ENCODE assay signal across 22 cellular contexts in the genomic region with DNA sequence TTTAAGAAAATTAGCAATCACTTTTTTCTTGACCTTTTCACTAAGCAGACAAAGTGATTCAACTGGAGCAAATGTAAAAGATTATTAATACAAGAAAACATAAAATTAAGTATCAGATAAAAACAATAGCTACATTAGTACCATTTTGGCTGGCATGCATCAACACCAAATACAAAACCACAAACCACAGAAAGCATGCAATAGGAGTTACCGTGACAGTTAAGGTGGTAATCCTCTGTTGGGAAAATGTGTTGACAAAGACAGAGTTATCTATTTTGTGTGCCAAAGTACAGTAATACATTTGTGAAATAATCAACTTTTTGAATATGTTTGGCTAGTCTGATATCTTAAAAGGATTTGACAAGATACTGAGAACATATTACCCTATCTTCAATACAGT.
"Had no signal": no experiment of that assay in that cellular context is flagged by ENCODE, and none has a peak within 500 bp of the region (broad histone marks: within the 10 kb centered on the region; RNA-seq: fewer than 3 reads in every experiment).

No MANE protein-coding gene starts in this region.

- H3K27me3 ChIP-seq: esophagus squamous epithelium, gastroesophageal sphincter, thyroid gland had no signal

- H3K79me2 ChIP-seq: parathyroid adenoma had no signal

- H3K4me3 Mint-ChIP-seq: activated CD8-positive, alpha-beta T cell treated with anti-CD3 and anti-CD28 coated beads, Interleukin-2, amount 10 ng/mL, durations not matched to agents 7 days and 5 days; brain; nephron; stimulated activated naive CD8-positive, alpha-beta T cell treated with anti-CD3 and anti-CD28 coated beads, Interleukin-15, Interleukin-2, amounts not matched to agents 100 ng/mL and 50 ng/mL, for 24 hours had no signal

- ATAC-seq: activated CD8-positive, alpha-beta T cell treated with anti-CD3 and anti-CD28 coated beads, Interleukin-2, amount 10 ng/mL, durations not matched to agents 7 days and 5 days; activated naive CD4-positive, alpha-beta T cell treated with anti-CD3 and anti-CD28 coated beads, Interleukin-2, amount 50 U/mL, for 72 hours; gastroesophageal sphincter; left ventricle myocardium superior; right cardiac atrium had no signal

- H3K27me3 Mint-ChIP-seq: brain had no signal

- H3K9me3 ChIP-seq: esophagus squamous epithelium, gastroesophageal sphincter, thyroid gland had no signal

- FAIRE-seq: TTC549 had no signal

- H3K4me3 ChIP-seq: esophagus squamous epithelium, gastroesophageal sphincter, thyroid gland had no signal

- H2AFZ ChIP-seq: parathyroid adenoma had no signal

- H3K27ac Mint-ChIP-seq: activated CD8-positive, alpha-beta T cell treated with anti-CD3 and anti-CD28 coated beads, Interleukin-2, amount 10 ng/mL, durations not matched to agents 7 days and 5 days; activated naive CD4-positive, alpha-beta T cell treated with anti-CD3 and anti-CD28 coated beads, Interleukin-2, amount 50 U/mL, for 72 hours; brain; nephron; stimulated activated naive CD8-positive, alpha-beta T cell treated with anti-CD3 and anti-CD28 coated beads, Interleukin-15, Interleukin-2, amounts not matched to agents 100 ng/mL and 50 ng/mL, for 24 hours had no signal

- DNase-seq: activated CD4-positive, alpha-beta T cell treated with anti-CD3 and anti-CD28 coated beads for 1 hour; activated CD4-positive, alpha-beta T cell treated with anti-CD3 and anti-CD28 coated beads, Interleukin-2, amount 50 U/mL, for 1 hour; activated CD8-positive, alpha-beta T cell treated with anti-CD3 and anti-CD28 coated beads, Interleukin-2, amount 10 ng/mL, durations not matched to agents 7 days and 5 days; activated T-cell treated with anti-CD3 and anti-CD28 coated beads, Interleukin-2, amount 50 U/mL, for 1 hour; aorta; esophagus squamous epithelium; head of caudate nucleus; hypothalamus; left ventricle myocardium superior; midbrain; right cardiac atrium; stimulated activated CD4-positive, alpha-beta T cell treated with anti-CD3 and anti-CD28 coated beads, Interleukin-1b, Interleukin-23, amount 100 ng/mL, for 48 hours; substantia nigra; thyroid gland; WERI-Rb-1 had no signal

- H3K9me3 Mint-ChIP-seq: activated naive CD4-positive, alpha-beta T cell treated with anti-CD3 and anti-CD28 coated beads, Interleukin-2, amount 50 U/mL, for 72 hours; brain; nephron; stimulated activated naive CD8-positive, alpha-beta T cell treated with anti-CD3 and anti-CD28 coated beads, Interleukin-15, Interleukin-2, amounts not matched to agents 100 ng/mL and 50 ng/mL, for 24 hours had no signal

- H3K27ac ChIP-seq: esophagus squamous epithelium, gastroesophageal sphincter, parathyroid adenoma, thyroid gland, WERI-Rb-1 had no signal

- H3K4me1 ChIP-seq: esophagus squamous epithelium, gastroesophageal sphincter, parathyroid adenoma had no signal

- H3K36me3 Mint-ChIP-seq: activated naive CD4-positive, alpha-beta T cell treated with anti-CD3 and anti-CD28 coated beads, Interleukin-2, amount 50 U/mL, for 72 hours; brain had no signal

- H3K9ac ChIP-seq: parathyroid adenoma had no signal

- H3K36me3 ChIP-seq: esophagus squamous epithelium, gastroesophageal sphincter, thyroid gland, WERI-Rb-1 had no signal
